25 cellular contexts compared by ENCODE assay signal in the genomic region with DNA sequence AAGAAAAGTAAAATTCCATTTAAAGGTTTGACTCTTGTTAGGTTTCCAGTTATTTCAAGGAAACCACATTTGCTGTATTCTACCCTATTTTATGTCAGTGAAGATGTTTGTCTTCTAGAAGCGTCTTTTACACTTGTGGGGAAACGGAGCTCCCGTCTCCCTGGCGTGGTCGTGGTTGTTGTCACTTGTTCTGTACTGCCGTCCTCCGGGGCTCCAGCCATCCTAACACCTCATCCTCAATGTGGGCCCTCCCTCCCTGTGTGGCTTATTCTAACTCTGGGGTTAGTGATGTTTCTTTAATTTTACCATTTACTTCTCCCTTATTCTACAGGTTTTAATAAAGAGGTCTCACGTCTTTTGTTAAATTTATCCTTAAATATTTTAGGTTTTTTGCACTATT. TPM values are rescaled to one million over a fixed set of nuclear protein-coding genes. Genes with fewer than 3 reads are reported as not detected.
DNase-seq lines count a peak whose midpoint lies in the region; ATAC-seq and TF ChIP-seq lines count a peak whose summit lies in the region.
"Had no signal": no experiment of that assay in that cellular context is flagged by ENCODE, and none has a peak within 500 bp of the region (broad histone marks: within the 10 kb centered on the region; RNA-seq: fewer than 3 reads in every experiment).

No MANE protein-coding gene starts in this region.

- H3K27me3 Mint-ChIP-seq in CD8-positive, alpha-beta T cell (ENCODE audit: low read depth), result no peaks in the 10 kb centered on the region
- no peaks in the 10 kb centered on the region for H3K27me3 Mint-ChIP-seq in effector memory CD8-positive, alpha-beta T cell
- H3K27me3 Mint-ChIP-seq in osteocyte (ENCODE audit: unreplicated experiment), result no peaks in the 10 kb centered on the region
- H3K27me3 Mint-ChIP-seq: IgD-negative memory B cell had no signal

- no peak overlapping the region for H3K4ac ChIP-seq in mesenchymal stem cell (ENCODE audit: low read depth in 1 of 2, low read length in 2 of 2)

- CTCF ChIA-PET in CD8-positive, alpha-beta T cell (lab: Charles Lee), result interaction anchor here (1.2 kb wide), 1 partner anchor 10 kb away, joined by 3 read pairs; no protein-coding TSS in a partner anchor

- no peaks in the 10 kb centered on the region for H3K4me1 Mint-ChIP-seq in CD8-positive, alpha-beta T cell (ENCODE audit: low read depth)
- peaks cover 15 to 17% of the 10 kb centered on the region in 2 donors for H3K4me1 Mint-ChIP-seq in effector memory CD8-positive, alpha-beta T cell (ENCODE audit: low read depth in 2 of 2)
- H3K4me1 Mint-ChIP-seq in osteocyte (ENCODE audit: unreplicated experiment), result no peaks in the 10 kb centered on the region

- TF ChIP-seq CTCF in left ventricle myocardium inferior (IDR thresholded peaks at IDR 0.05; ENCODE audit: borderline replicate concordance) (no peak), osteocyte (IDR thresholded peaks at IDR 0.05) (no peak)
- TF ChIP-seq CTCF in CD8-positive, alpha-beta T cell (IDR thresholded peaks at IDR 0.05), result no peak

- H4K8ac ChIP-seq in mesenchymal stem cell (ENCODE audit: low read length), result no peak overlapping the region

- no peak overlapping the region for H3K9ac ChIP-seq in mesenchymal stem cell (ENCODE audit: low read length)

- intact Hi-C loops in Right ventricle myocardium inferior (cut with DNase I), result no loop called here
- intact Hi-C loops in left ventricle myocardium inferior (cut with micrococcal nuclease), result no loop called here
- intact Hi-C loops in CD8-positive, alpha-beta T cell (cut with DNase I, micrococcal nuclease), result no loop called here
- intact Hi-C loops in posterior vena cava (cut with DNase I), result no loop called here

- no peak overlapping the region for H2AFZ ChIP-seq in mesenchymal stem cell (ENCODE audit: low read depth, low read length)
- H2AFZ ChIP-seq: GM23338 had no signal

- H3K27ac Mint-ChIP-seq in CD8-positive, alpha-beta T cell, result peak overlapping the region; percentile 74
- H3K27ac Mint-ChIP-seq in effector memory CD8-positive, alpha-beta T cell, result peak overlapping the region; percentile 15 to 75
- H3K27ac Mint-ChIP-seq in osteocyte (ENCODE audit: unreplicated experiment), result no peak overlapping the region
- H3K27ac Mint-ChIP-seq: GM23338, IgD-negative memory B cell had no signal

- no peak overlapping the region for H4K91ac ChIP-seq in mesenchymal stem cell (ENCODE audit: low read length)

- H3K4me2 ChIP-seq in mesenchymal stem cell (ENCODE audit: low read length, poor library complexity, severe bottlenecking), result no peak overlapping the region
- H3K4me2 ChIP-seq: GM23338 had no signal

- H3K27me3 ChIP-seq in left ventricle myocardium inferior (ENCODE audit: low read depth) (no peaks in the 10 kb centered on the region), mesenchymal stem cell (ENCODE audit: control insufficient read depth in 1 of 2, insufficient read depth in 1 of 2, low read length in 2 of 2) (no peaks in the 10 kb centered on the region)
- no peaks in the 10 kb centered on the region for H3K27me3 ChIP-seq in CD8-positive, alpha-beta T cell (ENCODE audit: insufficient read depth, low read length)

- peak; percentile 53 for DNase-seq in Right ventricle myocardium inferior (ENCODE audit: missing footprints)
- DNase-seq in left ventricle myocardium inferior, result no peak
- DNase-seq in CD8-positive, alpha-beta T cell, result no peak
- no peak for DNase-seq in effector memory CD8-positive, alpha-beta T cell
- DNase-seq in posterior vena cava (ENCODE audit: low spot score), result peak; percentile 42
- DNase-seq in mesenchymal stem cell, result no peak
- DNase-seq in osteocyte (ENCODE audit: extremely low spot score, unreplicated experiment), result no peak
- no peak for DNase-seq in SHP77 treated with DMSO at 0.1 percent for 48 hours (lab: John Stamatoyannopoulos, UW)
- DNase-seq: 8988T, AML-193, C1 segment of cervical spinal cord, DMS53, GDM1, HCEC 1CT, Karpas-422, MV-4-11, NCI-H1694, NCI-H2081, NCI-H2171, NCI-H345, NCI-H524, NCI-H82 had no signal

- H2AK5ac ChIP-seq in mesenchymal stem cell (ENCODE audit: low read length, severe bottlenecking), result no peak overlapping the region

- no peak for ATAC-seq in Right ventricle myocardium inferior
- no peak for ATAC-seq in CD8-positive, alpha-beta T cell
- no peak for ATAC-seq in effector memory CD8-positive, alpha-beta T cell (replicated peaks)
- ATAC-seq: GM23338, Panc1 had no signal

- no peak overlapping the region for H2BK15ac ChIP-seq in mesenchymal stem cell (ENCODE audit: low read depth, poor library complexity, severe bottlenecking)

- H3K4me3 Mint-ChIP-seq in CD8-positive, alpha-beta T cell, result no peak overlapping the region
- no peak overlapping the region for H3K4me3 Mint-ChIP-seq in effector memory CD8-positive, alpha-beta T cell
- no peak overlapping the region for H3K4me3 Mint-ChIP-seq in osteocyte (ENCODE audit: unreplicated experiment)
- H3K4me3 Mint-ChIP-seq: GM23338, IgD-negative memory B cell had no signal

- 100% methylated on average over 4 of the region's 8 CpGs for WGBS in mesenchymal stem cell

- H3K9me3 ChIP-seq in left ventricle myocardium inferior (replicated peaks) (no peaks in the 10 kb centered on the region), mesenchymal stem cell (ENCODE audit: control insufficient read depth, low read length) (no peaks in the 10 kb centered on the region)
- H3K9me3 ChIP-seq in CD8-positive, alpha-beta T cell (ENCODE audit: low read length), result no peaks in the 10 kb centered on the region

- peaks cover 50% of the 10 kb centered on the region for H3K36me3 Mint-ChIP-seq in CD8-positive, alpha-beta T cell
- peaks cover 22% of the 10 kb centered on the region for H3K36me3 Mint-ChIP-seq in effector memory CD8-positive, alpha-beta T cell (ENCODE audit: insufficient read depth)
- H3K36me3 Mint-ChIP-seq in osteocyte (ENCODE audit: unreplicated experiment), result peaks cover 38% of the 10 kb centered on the region

- H3K4me1 ChIP-seq in left ventricle myocardium inferior (no peaks in the 10 kb centered on the region), mesenchymal stem cell (ENCODE audit: control insufficient read depth, insufficient read depth, low read depth, low read length) (no peaks in the 10 kb centered on the region)
- no peaks in the 10 kb centered on the region for H3K4me1 ChIP-seq in CD8-positive, alpha-beta T cell (ENCODE audit: insufficient read depth, low read length)

- no peaks in the 10 kb centered on the region for H3K9me3 Mint-ChIP-seq in CD8-positive, alpha-beta T cell
- peaks cover 0 to 4% of the 10 kb centered on the region in 2 donors for H3K9me3 Mint-ChIP-seq in effector memory CD8-positive, alpha-beta T cell
- no peaks in the 10 kb centered on the region for H3K9me3 Mint-ChIP-seq in osteocyte (ENCODE audit: unreplicated experiment)
- H3K9me3 Mint-ChIP-seq: GM23338 had no signal

- no peak overlapping the region for H3K18ac ChIP-seq in mesenchymal stem cell (ENCODE audit: low read depth in 1 of 2, low read length in 2 of 2)

- H3K4me3 ChIP-seq in left ventricle myocardium inferior, result no peak overlapping the region
- no peak overlapping the region for H3K4me3 ChIP-seq in CD8-positive, alpha-beta T cell (ENCODE audit: low read depth, low read length)
- H3K4me3 ChIP-seq in mesenchymal stem cell (ENCODE audit: insufficient read depth in 1 of 2, low read depth in 1 of 2, low read length in 2 of 2), result no peak overlapping the region
- H3K4me3 ChIP-seq: GM23338 had no signal

- H2BK12ac ChIP-seq in mesenchymal stem cell (ENCODE audit: low read length in 2 of 2), result no peak overlapping the region

- H2BK5ac ChIP-seq in mesenchymal stem cell (ENCODE audit: low read depth, low read length, poor library complexity, severe bottlenecking), result no peak overlapping the region

- no peak overlapping the region for H3K23ac ChIP-seq in mesenchymal stem cell (ENCODE audit: low read length in 2 of 2)

- H3K27ac ChIP-seq in left ventricle myocardium inferior (replicated peaks) (no peak overlapping the region), mesenchymal stem cell (ENCODE audit: low read length, poor library complexity, severe bottlenecking) (no peak overlapping the region)
- no peak overlapping the region for H3K27ac ChIP-seq in CD8-positive, alpha-beta T cell (ENCODE audit: low read depth, low read length)

- no peak overlapping the region for H3K14ac ChIP-seq in mesenchymal stem cell (ENCODE audit: low read length in 2 of 2)

- H2BK120ac ChIP-seq in mesenchymal stem cell (ENCODE audit: low read depth, low read length), result no peak overlapping the region

- POLR2A ChIA-PET in CD8-positive, alpha-beta T cell (lab: Charles Lee), result no interaction called here

- H3K79me1 ChIP-seq in mesenchymal stem cell (replicated peaks; ENCODE audit: low read length, poor library complexity, severe bottlenecking), result peaks cover 8% of the 10 kb centered on the region

- peaks cover 52% of the 10 kb centered on the region for H3K36me3 ChIP-seq in left ventricle myocardium inferior
- peaks cover 5% of the 10 kb centered on the region for H3K36me3 ChIP-seq in CD8-positive, alpha-beta T cell (ENCODE audit: insufficient read depth, low read length)
- H3K36me3 ChIP-seq in mesenchymal stem cell (ENCODE audit: control insufficient read depth in 1 of 2, insufficient read depth in 2 of 2, low read depth in 1 of 2, low read length in 2 of 2), result peaks cover 41 to 56% of the 10 kb centered on the region in 2 experiments

RNA-seq across cellular contexts. Expression of a gene that starts 52.7 kb away (rescaled TPM):
- total RNA-seq in Right ventricle myocardium inferior (23.9 TPM), left ventricle myocardium inferior (25.9 TPM), posterior vena cava (10 to 100 TPM; 24.3 to 26.4 TPM), osteocyte (39.2 and 43.0 TPM in 2 replicates)
- 10 to 100 TPM; 59.5 to 62.3 TPM for total RNA-seq in CD8-positive, alpha-beta T cell
- polyA plus RNA-seq in mesenchymal stem cell (2013, experiment 1 of 2), result 14.2 TPM
- polyA plus RNA-seq in mesenchymal stem cell (2013, experiment 2 of 2), result 13.3 TPM

Comparison
In these comparisons a context has a peak if more than half of its experiments do, and no peak if none do; other contexts are left out.
1. DNase-seq: peak in Right ventricle myocardium inferior (single experiment) and posterior vena cava (single experiment); none in left ventricle myocardium inferior (single experiment), CD8-positive, alpha-beta T cell (0 of 7), effector memory CD8-positive, alpha-beta T cell (0 of 3), mesenchymal stem cell (single experiment), osteocyte (single experiment) and SHP77 treated with DMSO at 0.1 percent for 48 hours (single experiment).